In the genomic region with DNA sequence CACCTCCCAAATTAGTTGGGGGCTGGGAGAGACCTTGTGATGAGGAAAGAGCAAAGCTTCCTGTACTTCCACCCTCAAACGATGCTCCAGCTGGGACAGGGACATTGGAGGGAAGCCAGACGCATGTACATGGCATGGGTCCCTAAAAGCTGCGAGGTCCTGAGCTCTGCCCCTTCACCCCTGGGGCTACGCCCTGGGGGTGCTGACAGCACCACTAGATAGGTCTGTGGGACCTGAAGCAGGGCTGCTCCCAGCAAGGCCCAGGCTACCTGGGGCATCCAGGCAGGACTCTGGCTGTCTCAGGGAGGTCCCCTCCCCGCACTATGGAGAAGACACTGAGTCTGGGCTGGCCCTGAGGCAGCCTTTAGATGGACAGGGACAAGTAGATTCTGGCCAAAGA, we compare ENCODE assay signal across 23 cellular contexts.
DNase-seq lines count a peak whose midpoint lies in the region; ATAC-seq and TF ChIP-seq lines count a peak whose summit lies in the region.
"Had no signal": no experiment of that assay in that cellular context is flagged by ENCODE, and none has a peak within 500 bp of the region (broad histone marks: within the 10 kb centered on the region; RNA-seq: fewer than 3 reads in every experiment).

No MANE protein-coding gene starts in this region.

- H3K27ac ChIP-seq in lower lobe of right lung (no peak overlapping the region), smooth muscle cell (ENCODE audit: low read depth) (peak overlapping the region; percentile 88), upper lobe of left lung (peak overlapping the region in 1 of 4 donors; percentile 37)
- H3K27ac ChIP-seq: SJCRH30, thoracic aorta had no signal

- H3K4me1 ChIP-seq in lower lobe of right lung, result no peaks in the 10 kb centered on the region
- peaks cover 5% of the 10 kb centered on the region for H3K4me1 ChIP-seq in smooth muscle cell (ENCODE audit: low read depth)
- no peaks in the 10 kb centered on the region for H3K4me1 ChIP-seq in upper lobe of left lung
- H3K4me1 ChIP-seq: HAP-1, SJCRH30 had no signal

- H3K36me3 Mint-ChIP-seq in HFFc6 (ENCODE audit: low read depth), result no peaks in the 10 kb centered on the region
- H3K36me3 Mint-ChIP-seq: activated naive CD8-positive, alpha-beta T cell; CD8-positive, alpha-beta memory T cell; memory B cell; naive thymus-derived CD4-positive, alpha-beta T cell had no signal

- ATAC-seq in SK-N-SH treated with all-trans-retinoic acid at 6 μM for 48 hours (peak; percentile 6), lower lobe of right lung (no peak), upper lobe of left lung (ENCODE audit: low FRiP score in 2 of 2) (no peak), GM18907 (IDR thresholded peaks at IDR 0.05; ENCODE audit: unreplicated experiment) (no peak)
- ATAC-seq: activated T-helper 17 cell treated with anti-CD3 and anti-CD28 coated beads, Interleukin-2, amount 50 U/mL, for 72 hours; effector memory CD8-positive, alpha-beta T cell; naive thymus-derived CD4-positive, alpha-beta T cell had no signal

- peak overlapping the region; percentile 43 for H3K4me3 Mint-ChIP-seq in HFFc6
- H3K4me3 Mint-ChIP-seq: activated naive CD8-positive, alpha-beta T cell; activated T-helper 17 cell treated with anti-CD3 and anti-CD28 coated beads, Interleukin-2, amount 50 U/mL, for 72 hours; CD8-positive, alpha-beta memory T cell; effector memory CD8-positive, alpha-beta T cell; memory B cell; naive thymus-derived CD4-positive, alpha-beta T cell; T-helper 1 cell treated with Interleukin-12 subunit alpha and Interleukin-12 subunit beta and Interleukin-4 antibody, amounts not matched to agents 30 μg/mL and 1 μg/mL, for 36 hours had no signal

- no peaks in the 10 kb centered on the region for H3K79me2 ChIP-seq in smooth muscle cell (ENCODE audit: low read depth)

- TF ChIP-seq POLR2A in upper lobe of left lung (IDR thresholded peaks at IDR 0.05), result no peak

- TF ChIP-seq CTCF in HFFc6 (IDR thresholded peaks at IDR 0.05), result no peak
- TF ChIP-seq CTCF in lower lobe of right lung (IDR thresholded peaks at IDR 0.05), result no peak
- no peak for TF ChIP-seq CTCF in smooth muscle cell (IDR thresholded peaks at IDR 0.05; ENCODE audit: borderline replicate concordance, insufficient read depth, poor library complexity, severe bottlenecking)
- no peak for TF ChIP-seq CTCF in upper lobe of left lung (IDR thresholded peaks at IDR 0.05)

- H3K9me3 ChIP-seq in lower lobe of right lung (no peaks in the 10 kb centered on the region), smooth muscle cell (replicated peaks; ENCODE audit: low read depth) (no peaks in the 10 kb centered on the region), upper lobe of left lung (no peaks in the 10 kb centered on the region)
- H3K9me3 ChIP-seq: HAP-1, SJCRH30, thoracic aorta had no signal

- H4K20me1 ChIP-seq in smooth muscle cell (ENCODE audit: low read depth), result no peaks in the 10 kb centered on the region

- no peaks in the 10 kb centered on the region for H3K27me3 ChIP-seq in lower lobe of right lung (ENCODE audit: low read depth)
- H3K27me3 ChIP-seq in smooth muscle cell (ENCODE audit: low read depth), result no peaks in the 10 kb centered on the region
- H3K27me3 ChIP-seq in upper lobe of left lung, result no peaks in the 10 kb centered on the region

- no peak for TF ChIP-seq EP300 in upper lobe of left lung (IDR thresholded peaks at IDR 0.05)

- no peaks in the 10 kb centered on the region for H3K9me3 Mint-ChIP-seq in HFFc6
- H3K9me3 Mint-ChIP-seq: activated T-helper 17 cell treated with anti-CD3 and anti-CD28 coated beads, Interleukin-2, amount 50 U/mL, for 72 hours; CD8-positive, alpha-beta memory T cell; effector memory CD8-positive, alpha-beta T cell; memory B cell; naive thymus-derived CD4-positive, alpha-beta T cell; T-helper 1 cell treated with Interleukin-12 subunit alpha and Interleukin-12 subunit beta and Interleukin-4 antibody, amounts not matched to agents 30 μg/mL and 1 μg/mL, for 36 hours had no signal

- H3K9ac ChIP-seq in smooth muscle cell (ENCODE audit: low read depth), result no peak overlapping the region

- intact Hi-C loops in lower lobe of right lung (cut with DNase I), result no loop called here

- WGBS in smooth muscle cell (ENCODE audit: low lambda C conversion rate), result 71% methylated on average over 5 of the region's 5 CpGs
- 49 to 70% methylated on average over 2 to 5 of the region's 5 CpGs for WGBS in upper lobe of left lung, 2 donors

- peak overlapping the region; percentile 97 for H3K27ac Mint-ChIP-seq in HFFc6
- H3K27ac Mint-ChIP-seq: activated naive CD8-positive, alpha-beta T cell; activated T-helper 17 cell treated with anti-CD3 and anti-CD28 coated beads, Interleukin-2, amount 50 U/mL, for 72 hours; CD8-positive, alpha-beta memory T cell; memory B cell; naive thymus-derived CD4-positive, alpha-beta T cell; T-helper 1 cell treated with Interleukin-12 subunit alpha and Interleukin-12 subunit beta and Interleukin-4 antibody, amounts not matched to agents 30 μg/mL and 1 μg/mL, for 36 hours had no signal

- H3F3A ChIP-seq in smooth muscle cell (ENCODE audit: low read depth), result no peaks in the 10 kb centered on the region

- peaks cover 40% of the 10 kb centered on the region for H3K4me1 Mint-ChIP-seq in HFFc6 (ENCODE audit: low read depth)
- H3K4me1 Mint-ChIP-seq: activated T-helper 17 cell treated with anti-CD3 and anti-CD28 coated beads, Interleukin-2, amount 50 U/mL, for 72 hours; CD8-positive, alpha-beta memory T cell had no signal

- H3K4me3 ChIP-seq in lower lobe of right lung, result no peak overlapping the region
- no peak overlapping the region for H3K4me3 ChIP-seq in smooth muscle cell
- H3K4me3 ChIP-seq in upper lobe of left lung, result no peak overlapping the region
- H3K4me3 ChIP-seq: HAP-1, SJCRH30, thoracic aorta had no signal

- DNase-seq in HFFc6, result no peak
- peak; percentile 13 for DNase-seq in lower lobe of right lung
- no peak for DNase-seq in smooth muscle cell (lab: John Stamatoyannopoulos, UW; ENCODE audit: unreplicated experiment)
- DNase-seq in upper lobe of left lung, result no peak
- DNase-seq in NCI-H1930 (lab: John Stamatoyannopoulos, UW), result no peak
- DNase-seq in cerebellar nuclear complex (lab: John Stamatoyannopoulos, UW), result no peak
- DNase-seq: effector memory CD8-positive, alpha-beta T cell; GF-D8; naive thymus-derived CD4-positive, alpha-beta T cell; NCI-H187 treated with DMSO at 0.1 percent for 48 hours; NCI-H345; SJCRH30; stimulated activated CD4-positive, alpha-beta T cell treated with anti-CD3 and anti-CD28 coated beads, Interleukin-4, amount 100 ng/mL, for 1 hour; stimulated activated naive CD4-positive, alpha-beta T cell treated with Interleukin-2 at 50 U/mL for 16 hours had no signal

- H3K4me2 ChIP-seq in smooth muscle cell, result peak overlapping the region; percentile 38

- peaks cover 7% of the 10 kb centered on the region for H3K27me3 Mint-ChIP-seq in HFFc6 (ENCODE audit: insufficient read depth)
- H3K27me3 Mint-ChIP-seq: activated naive CD8-positive, alpha-beta T cell; naive thymus-derived CD4-positive, alpha-beta T cell had no signal

- no peak overlapping the region for H2AFZ ChIP-seq in smooth muscle cell (ENCODE audit: low read depth)

- no peaks in the 10 kb centered on the region for H3K36me3 ChIP-seq in lower lobe of right lung
- no peaks in the 10 kb centered on the region for H3K36me3 ChIP-seq in smooth muscle cell (ENCODE audit: low read depth)
- H3K36me3 ChIP-seq in upper lobe of left lung, result no peaks in the 10 kb centered on the region
- H3K36me3 ChIP-seq: HAP-1, SJCRH30, thoracic aorta had no signal

TF ChIP-seq in SK-N-SH treated with all-trans-retinoic acid at 6 μM for 48 hours, 23 proteins besides CTCF, POLR2A, EP300 and RAD21 (continues in another document):
- TF ChIP-seq, protein P1, sequence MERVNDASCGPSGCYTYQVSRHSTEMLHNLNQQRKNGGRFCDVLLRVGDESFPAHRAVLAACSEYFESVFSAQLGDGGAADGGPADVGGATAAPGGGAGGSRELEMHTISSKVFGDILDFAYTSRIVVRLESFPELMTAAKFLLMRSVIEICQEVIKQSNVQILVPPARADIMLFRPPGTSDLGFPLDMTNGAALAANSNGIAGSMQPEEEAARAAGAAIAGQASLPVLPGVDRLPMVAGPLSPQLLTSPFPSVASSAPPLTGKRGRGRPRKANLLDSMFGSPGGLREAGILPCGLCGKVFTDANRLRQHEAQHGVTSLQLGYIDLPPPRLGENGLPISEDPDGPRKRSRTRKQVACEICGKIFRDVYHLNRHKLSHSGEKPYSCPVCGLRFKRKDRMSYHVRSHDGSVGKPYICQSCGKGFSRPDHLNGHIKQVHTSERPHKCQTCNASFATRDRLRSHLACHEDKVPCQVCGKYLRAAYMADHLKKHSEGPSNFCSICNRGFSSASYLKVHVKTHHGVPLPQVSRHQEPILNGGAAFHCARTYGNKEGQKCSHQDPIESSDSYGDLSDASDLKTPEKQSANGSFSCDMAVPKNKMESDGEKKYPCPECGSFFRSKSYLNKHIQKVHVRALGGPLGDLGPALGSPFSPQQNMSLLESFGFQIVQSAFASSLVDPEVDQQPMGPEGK (CRISPR knock-in tag; IDR thresholded peaks at IDR 0.05; ENCODE audit: borderline replicate concordance), result no peak
- TF ChIP-seq BACH2 (CRISPR knock-in tag; IDR thresholded peaks at IDR 0.05; ENCODE audit: borderline replicate concordance), result no peak
- TF ChIP-seq, protein P2, sequence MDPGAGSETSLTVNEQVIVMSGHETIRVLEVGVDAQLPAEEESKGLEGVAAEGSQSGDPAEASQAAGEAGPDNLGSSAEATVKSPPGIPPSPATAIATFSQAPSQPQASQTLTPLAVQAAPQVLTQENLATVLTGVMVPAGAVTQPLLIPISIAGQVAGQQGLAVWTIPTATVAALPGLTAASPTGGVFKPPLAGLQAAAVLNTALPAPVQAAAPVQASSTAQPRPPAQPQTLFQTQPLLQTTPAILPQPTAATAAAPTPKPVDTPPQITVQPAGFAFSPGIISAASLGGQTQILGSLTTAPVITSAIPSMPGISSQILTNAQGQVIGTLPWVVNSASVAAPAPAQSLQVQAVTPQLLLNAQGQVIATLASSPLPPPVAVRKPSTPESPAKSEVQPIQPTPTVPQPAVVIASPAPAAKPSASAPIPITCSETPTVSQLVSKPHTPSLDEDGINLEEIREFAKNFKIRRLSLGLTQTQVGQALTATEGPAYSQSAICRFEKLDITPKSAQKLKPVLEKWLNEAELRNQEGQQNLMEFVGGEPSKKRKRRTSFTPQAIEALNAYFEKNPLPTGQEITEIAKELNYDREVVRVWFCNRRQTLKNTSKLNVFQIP (CRISPR knock-in tag; IDR thresholded peaks at IDR 0.05; ENCODE audit: borderline replicate concordance, low read depth), result no peak
